In the genomic region with DNA sequence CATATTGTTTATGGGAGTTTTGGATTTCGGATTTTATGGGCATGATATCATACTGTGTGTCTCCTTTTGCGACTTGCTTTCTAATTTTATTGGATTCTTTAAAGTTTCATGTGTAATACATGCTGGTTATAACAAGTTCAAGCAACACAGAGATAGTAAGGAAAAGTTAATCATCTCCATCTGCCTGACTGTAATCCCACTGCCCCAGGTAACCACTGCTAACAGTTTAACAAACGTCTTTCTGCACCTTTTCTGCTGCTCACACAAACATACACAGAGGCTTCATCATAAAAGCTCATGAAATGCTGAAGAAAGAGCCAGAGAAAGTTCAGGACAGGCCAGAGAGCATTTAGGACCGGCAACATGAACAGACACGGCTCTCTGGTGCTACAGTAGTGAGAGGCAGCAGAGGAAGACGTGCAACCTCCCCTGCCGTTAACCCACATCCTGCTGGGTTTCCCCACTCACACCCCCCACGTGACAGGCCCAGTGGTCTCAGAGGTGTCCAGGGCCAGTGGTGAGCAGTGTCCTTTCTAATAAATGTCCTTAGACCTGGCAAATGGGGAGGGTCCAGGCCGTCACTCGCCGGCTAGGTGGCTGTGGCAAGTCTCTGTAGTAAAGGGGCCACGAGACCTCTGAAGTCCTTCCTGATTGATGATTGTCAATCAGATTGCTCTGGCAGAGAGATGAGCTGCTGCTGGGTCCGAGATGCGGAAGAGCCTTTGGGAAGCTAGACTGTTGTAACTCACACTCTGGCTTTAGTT, we compare ENCODE assay signal across 8 cellular contexts. TPM values are rescaled to one million over a fixed set of nuclear protein-coding genes. Genes with fewer than 3 reads are reported as not detected.
DNase-seq lines count a peak whose midpoint lies in the region; ATAC-seq, FAIRE-seq and TF ChIP-seq lines count a peak whose summit lies in the region.

No MANE protein-coding gene starts in this region.

- H3K27me3 Mint-ChIP-seq in H9 (ENCODE audit: low read depth), result no peaks in the 10 kb centered on the region; the same call in none of the 2 replicates
- H3K27me3 Mint-ChIP-seq in natural killer cell treated with Interleukin-12 subunit alpha and Interleukin-12 subunit beta and Interleukin-15 and Interleukin-18, amount 100 ng/mL, for 72 hours, result no peaks in the 10 kb centered on the region
- H3K27me3 Mint-ChIP-seq in type B pancreatic cell, result peaks cover 10% of the 10 kb centered on the region

- H3K36me3 ChIP-seq in HAP-1 (replicated peaks), result no peaks in the 10 kb centered on the region

- H3K23me2 ChIP-seq in H9 (ENCODE audit: insufficient read length, low read depth, low read length, poor library complexity, severe bottlenecking), result no peaks in the 10 kb centered on the region

- no peak overlapping the region for H3K56ac ChIP-seq in H9 (ENCODE audit: insufficient read length, low read depth, low read length)

- no peak overlapping the region for H4K91ac ChIP-seq in H9 (ENCODE audit: insufficient read length, low read depth, low read length)

- TF ChIP-seq CTCF in H9 (conservative IDR thresholded peaks at IDR 0.05), result no peak
- TF ChIP-seq CTCF in NB4 (IDR thresholded peaks at IDR 0.05; ENCODE audit: low read depth, low read length), result no peak
- no peak for TF ChIP-seq CTCF in type B pancreatic cell (conservative IDR thresholded peaks at IDR 0.05)

- H2BK5ac ChIP-seq in H9 (ENCODE audit: insufficient read length, low read length), result no peak overlapping the region

- H3K23ac ChIP-seq in H9 (ENCODE audit: insufficient read length, low read depth, low read length), result no peak overlapping the region

- peak; percentile 61 for DNase-seq in GM12891 (ENCODE audit: insufficient read length, low spot score)
- no peak for DNase-seq in H9
- DNase-seq in NB4 (ENCODE audit: low read depth), result peak; percentile 99
- peak; percentile 77 to 82 for DNase-seq in activated T-cell treated with anti-CD3 and anti-CD28 coated beads, Interleukin-2, amount 50 U/mL, for 48 hours
- DNase-seq in natural killer cell treated with Interleukin-12 subunit alpha and Interleukin-12 subunit beta and Interleukin-15 and Interleukin-18, amount 100 ng/mL, for 72 hours (ENCODE audit: low spot score), result peak; percentile 89
- no peak for DNase-seq in HAP-1 (ENCODE audit: low spot score in 2 of 2)
- DNase-seq in type B pancreatic cell (ENCODE audit: extremely low spot score, unreplicated experiment), result no peak
- no peak for DNase-seq in iPS-NIHi11 (ENCODE audit: low spot score)

- in situ Hi-C loops in HAP-1 (cut with MboI; ENCODE audit: low sequenced_read_pairs), result no loop called here

- H2BK120ac ChIP-seq in H9 (ENCODE audit: low read depth, low read length, poor library complexity, severe bottlenecking), result no peak overlapping the region

- H3K9me3 Mint-ChIP-seq in H9 (no peaks in the 10 kb centered on the region), type B pancreatic cell (no peaks in the 10 kb centered on the region)
- H3K9me3 Mint-ChIP-seq in natural killer cell treated with Interleukin-12 subunit alpha and Interleukin-12 subunit beta and Interleukin-15 and Interleukin-18, amount 100 ng/mL, for 72 hours, result no peaks in the 10 kb centered on the region

- H3K27me3 ChIP-seq in H9 (ENCODE audit: insufficient read depth, low read length), result no peaks in the 10 kb centered on the region
- H3K27me3 ChIP-seq in HAP-1 (ENCODE audit: low read depth), result no peaks in the 10 kb centered on the region

- no peaks in the 10 kb centered on the region for H3K79me2 ChIP-seq in H9 (ENCODE audit: insufficient read depth, low read length)

- no peak overlapping the region for H4K8ac ChIP-seq in H9 (replicated peaks; ENCODE audit: insufficient read length, low read depth, low read length)

- ATAC-seq in natural killer cell treated with Interleukin-12 subunit alpha and Interleukin-12 subunit beta and Interleukin-15 and Interleukin-18, amount 100 ng/mL, for 72 hours, result peak; percentile 97 to 100

- no CpG with 5 or more reads among the region's 14 CpGs for WGBS in H9 (ENCODE audit: extremely low coverage, insufficient read length, low lambda C conversion rate)

- H3K36me3 Mint-ChIP-seq in H9 (ENCODE audit: insufficient read depth in 1 of 3, low read depth in 3 of 3) (no peaks in the 10 kb centered on the region; a peak in 1 of 7 replicates), type B pancreatic cell (no peaks in the 10 kb centered on the region)
- H3K36me3 Mint-ChIP-seq in natural killer cell treated with Interleukin-12 subunit alpha and Interleukin-12 subunit beta and Interleukin-15 and Interleukin-18, amount 100 ng/mL, for 72 hours, result peaks cover 9% of the 10 kb centered on the region

- H2AK5ac ChIP-seq in H9 (ENCODE audit: insufficient read length, low read length), result no peak overlapping the region

- TF ChIP-seq POLR2A in GM12891 (IDR thresholded peaks at IDR 0.05; ENCODE audit: low read depth, low read length), result peak; percentile 97
- peak; percentile 91 for TF ChIP-seq POLR2A in NB4 (IDR thresholded peaks at IDR 0.05; ENCODE audit: extremely low read depth, insufficient read length)

- H2BK20ac ChIP-seq in H9 (ENCODE audit: low read depth, low read length, poor library complexity, severe bottlenecking), result no peak overlapping the region

- no peak overlapping the region for H2BK15ac ChIP-seq in H9 (ENCODE audit: low read depth, low read length)

- peak; percentile 95 for FAIRE-seq in GM12891 (lab: Jason Lieb, UNC)

- H3K79me1 ChIP-seq in H9 (ENCODE audit: insufficient read depth, low read depth, low read length, poor library complexity, severe bottlenecking), result no peaks in the 10 kb centered on the region

- H3T11ph ChIP-seq in H9 (ENCODE audit: low read length), result no peak overlapping the region

- H3K4ac ChIP-seq in H9 (ENCODE audit: low read depth, low read length), result no peak overlapping the region

- no peak overlapping the region for H3K27ac ChIP-seq in H9 (ENCODE audit: insufficient read length, low read depth, low read length)

- no peak overlapping the region for H4K5ac ChIP-seq in H9 (ENCODE audit: insufficient read length, low read depth, low read length)

- H3K9me3 ChIP-seq in H9 (ENCODE audit: control insufficient read depth, low read depth, low read length) (no peaks in the 10 kb centered on the region), HAP-1 (no peaks in the 10 kb centered on the region)

- peak overlapping the region; percentile 61 for H3K4me3 ChIP-seq in NB4 (ENCODE audit: low read depth, low read length)
- H3K4me3 ChIP-seq in HAP-1, result no peak overlapping the region

- no peaks in the 10 kb centered on the region for H4K20me1 ChIP-seq in H9 (ENCODE audit: control insufficient read depth, insufficient read depth, insufficient read length)

- no peak overlapping the region for H3K14ac ChIP-seq in H9 (ENCODE audit: insufficient read depth, low read length)

- H3K4me1 ChIP-seq in H9 (ENCODE audit: insufficient read depth, low read length) (no peaks in the 10 kb centered on the region; the same call in 1 of the 2 replicates), HAP-1 (no peaks in the 10 kb centered on the region)

- H3K18ac ChIP-seq in H9 (ENCODE audit: insufficient read length, low read depth, low read length), result no peak overlapping the region

- H3K4me3 Mint-ChIP-seq in H9, result no peak overlapping the region
- peak overlapping the region; percentile 91 for H3K4me3 Mint-ChIP-seq in natural killer cell treated with Interleukin-12 subunit alpha and Interleukin-12 subunit beta and Interleukin-15 and Interleukin-18, amount 100 ng/mL, for 72 hours
- H3K4me3 Mint-ChIP-seq in type B pancreatic cell, result no peak overlapping the region

- no peak overlapping the region for H3K4me2 ChIP-seq in H9 (ENCODE audit: insufficient read depth, insufficient read length, low read length)

- H2AFZ ChIP-seq in H9 (ENCODE audit: low read length), result no peak overlapping the region

- H2BK12ac ChIP-seq in H9 (ENCODE audit: insufficient read length, low read depth, low read length), result no peak overlapping the region

- H3K9ac ChIP-seq in H9 (ENCODE audit: extremely low read depth, insufficient read length, low read length), result peak overlapping the region; percentile 17

- H3K4me1 Mint-ChIP-seq in H9 (peaks cover 14 to 19% of the 10 kb centered on the region in 2 experiments), type B pancreatic cell (ENCODE audit: unreplicated experiment) (peaks cover 17% of the 10 kb centered on the region)
- peaks cover 41 to 48% of the 10 kb centered on the region in 2 donors for H3K4me1 Mint-ChIP-seq in natural killer cell treated with Interleukin-12 subunit alpha and Interleukin-12 subunit beta and Interleukin-15 and Interleukin-18, amount 100 ng/mL, for 72 hours (ENCODE audit: low read depth in 2 of 2)

- H3K27ac Mint-ChIP-seq in H9 (peak overlapping the region in 1 of 3 experiments; percentile 37; a peak in 2 of 7 replicates), type B pancreatic cell (no peak overlapping the region)
- peak overlapping the region; percentile 98 to 100 for H3K27ac Mint-ChIP-seq in natural killer cell treated with Interleukin-12 subunit alpha and Interleukin-12 subunit beta and Interleukin-15 and Interleukin-18, amount 100 ng/mL, for 72 hours

TF ChIP-seq in GM12891, 5 proteins besides CTCF, POLR2A, EP300 and RAD21:
- TF ChIP-seq POLR2AphosphoS5 (IDR thresholded peaks at IDR 0.05; ENCODE audit: low read depth, low read length) (peak; percentile 97), SPI1 (IDR thresholded peaks at IDR 0.05; ENCODE audit: low read depth, low read length) (peak; percentile 33; the same call in 1 of the 2 replicates), PAX5 (IDR thresholded peaks at IDR 0.05; ENCODE audit: insufficient read depth, low read length, severe bottlenecking) (peak; percentile 27), TAF1 (IDR thresholded peaks at IDR 0.05; ENCODE audit: low read depth, low read length) (peak; percentile 93), POU2F2 (IDR thresholded peaks at IDR 0.05; ENCODE audit: low read depth, low read length) (peak; percentile 70; the same call in 1 of the 2 replicates)

RNA-seq across cellular contexts. Expression of gene SLC1A4, which starts 43.0 kb away (rescaled TPM):
- polyA plus RNA-seq in GM12891 (2012; ENCODE audit: low read depth, missing spikeins), result 25.7 TPM
- total RNA-seq in H9 (2021) (1.1 and 1.9 TPM in 2 replicates), type B pancreatic cell (ENCODE audit: low replicate concordance) (11.3 and 13.1 TPM in 2 replicates)
- 10 to 100 TPM; 34.5 to 34.7 TPM for total RNA-seq in natural killer cell treated with Interleukin-12 subunit alpha and Interleukin-12 subunit beta and Interleukin-15 and Interleukin-18, amount 100 ng/mL, for 72 hours

Comparison
In these comparisons a context has a peak if more than half of its experiments do, and no peak if none do; other contexts are left out.
1. DNase-seq: peak in GM12891 (single experiment), NB4 (single experiment), activated T-cell treated with anti-CD3 and anti-CD28 coated beads, Interleukin-2, amount 50 U/mL, for 48 hours (2 of 2) and natural killer cell treated with Interleukin-12 subunit alpha and Interleukin-12 subunit beta and Interleukin-15 and Interleukin-18, amount 100 ng/mL, for 72 hours (single experiment); none in H9 (single experiment), HAP-1 (0 of 2), type B pancreatic cell (single experiment) and iPS-NIHi11 (single experiment).